ENCODE assay signal across 15 cellular contexts in genomic region chr6:89794324-89794723, GRCh38. TPM values are rescaled to one million over a fixed set of nuclear protein-coding genes. Genes with fewer than 3 reads are reported as not detected.
A peak's percentile ranks its signal among the peaks of the same experiment; 100 is the strongest.
DNase-seq lines count a peak whose midpoint lies in the region; ATAC-seq and TF ChIP-seq lines count a peak whose summit lies in the region.
"Had no signal": no experiment of that assay in that cellular context is flagged by ENCODE, and none has a peak within 500 bp of the region (broad histone marks: within the 10 kb centered on the region; RNA-seq: fewer than 3 reads in every experiment).

No MANE protein-coding gene starts in this region.

- DNase-seq in activated CD4-positive, alpha-beta T cell treated with anti-CD3 and anti-CD28 coated beads, Interleukin-2, amount 10 ng/mL, durations not matched to agents 24 days and 14 days = peak; percentile 75
- DNase-seq in activated CD4-positive, alpha-beta T cell treated with anti-CD3 and anti-CD28 coated beads for 4 hours = no peak
- no peak for DNase-seq in activated B cell treated with CpG ODN at 0.5 μM for 24 hours
- no peak for DNase-seq in natural killer cell
- no peak for DNase-seq in GF-D8 (lab: John Stamatoyannopoulos, UW)
- no peak for DNase-seq in NCI-H2029 treated with DMSO at 0.1 percent for 48 hours (lab: John Stamatoyannopoulos, UW)
- DNase-seq: activated CD8-positive, alpha-beta memory T cell treated with anti-CD3 and anti-CD28 coated beads, Interleukin-2, amount 50 U/mL, for 48 hours; DMS79 treated with DMSO at 0.1 percent for 48 hours; NCI-H2107; transverse colon had no signal

- peak overlapping the region; percentile 71 for H3K4me3 Mint-ChIP-seq in activated CD4-positive, alpha-beta T cell treated with anti-CD3 and anti-CD28 coated beads, Interleukin-2, amount 10 ng/mL, durations not matched to agents 24 days and 14 days
- H3K4me3 Mint-ChIP-seq in activated B cell treated with CpG ODN at 0.5 μM for 24 hours = peak overlapping the region; percentile 16
- peak overlapping the region; percentile 14 for H3K4me3 Mint-ChIP-seq in natural killer cell
- H3K4me3 Mint-ChIP-seq: brain, neural crest cell had no signal

- peaks cover 57% of the 10 kb centered on the region for H3K36me3 Mint-ChIP-seq in activated CD4-positive, alpha-beta T cell treated with anti-CD3 and anti-CD28 coated beads, Interleukin-2, amount 10 ng/mL, durations not matched to agents 24 days and 14 days (ENCODE audit: low read depth)
- H3K36me3 Mint-ChIP-seq in activated B cell treated with CpG ODN at 0.5 μM for 24 hours (ENCODE audit: low read depth) (peaks cover 53% of the 10 kb centered on the region), natural killer cell (peaks cover 6% of the 10 kb centered on the region)

- POLR2A ChIA-PET in activated B cell treated with CpG ODN at 0.5 μM for 24 hours (lab: Charles Lee) = interaction anchor here (1.0 kb wide), 1 partner anchor 26 kb away, joined by 3 read pairs; no protein-coding TSS in a partner anchor

- peaks cover 31% of the 10 kb centered on the region for H3K4me1 Mint-ChIP-seq in activated CD4-positive, alpha-beta T cell treated with anti-CD3 and anti-CD28 coated beads, Interleukin-2, amount 10 ng/mL, durations not matched to agents 24 days and 14 days
- H3K4me1 Mint-ChIP-seq in activated B cell treated with CpG ODN at 0.5 μM for 24 hours = peaks cover 21% of the 10 kb centered on the region
- peaks cover 22 to 26% of the 10 kb centered on the region in 2 donors for H3K4me1 Mint-ChIP-seq in natural killer cell
- H3K4me1 Mint-ChIP-seq: brain, neural crest cell had no signal

- CTCF ChIA-PET in activated B cell treated with CpG ODN at 0.5 μM for 24 hours (lab: Charles Lee) = no interaction called here

- TF ChIP-seq CTCF in activated B cell treated with CpG ODN at 0.5 μM for 24 hours (IDR thresholded peaks at IDR 0.05) (no peak), natural killer cell (IDR thresholded peaks at IDR 0.05) (no peak)

- peak overlapping the region; percentile 76 for H3K27ac Mint-ChIP-seq in activated CD4-positive, alpha-beta T cell treated with anti-CD3 and anti-CD28 coated beads, Interleukin-2, amount 10 ng/mL, durations not matched to agents 24 days and 14 days
- H3K27ac Mint-ChIP-seq in activated B cell treated with CpG ODN at 0.5 μM for 24 hours (peak overlapping the region; percentile 5), natural killer cell (peak overlapping the region; percentile 62 to 73)
- H3K27ac Mint-ChIP-seq: brain, IgD-negative memory B cell had no signal

- H3K9me3 Mint-ChIP-seq in activated CD4-positive, alpha-beta T cell treated with anti-CD3 and anti-CD28 coated beads, Interleukin-2, amount 10 ng/mL, durations not matched to agents 24 days and 14 days = no peaks in the 10 kb centered on the region
- H3K9me3 Mint-ChIP-seq in activated B cell treated with CpG ODN at 0.5 μM for 24 hours = no peaks in the 10 kb centered on the region
- no peaks in the 10 kb centered on the region for H3K9me3 Mint-ChIP-seq in natural killer cell
- H3K9me3 Mint-ChIP-seq: brain, IgD-negative memory B cell, neural crest cell had no signal

- intact Hi-C loops in activated CD4-positive, alpha-beta T cell treated with anti-CD3 and anti-CD28 coated beads, Interleukin-2, amount 10 ng/mL, durations not matched to agents 24 days and 14 days (cut with micrococcal nuclease) = no loop called here
- intact Hi-C loops in activated B cell treated with CpG ODN at 0.5 μM for 24 hours (cut with micrococcal nuclease) = no loop called here
- intact Hi-C loops in natural killer cell (cut with micrococcal nuclease) = no loop called here

- ATAC-seq in HG02885 (IDR thresholded peaks at IDR 0.05; ENCODE audit: poor library complexity, unreplicated experiment) (peak; percentile 50), activated B cell treated with CpG ODN at 0.5 μM for 24 hours (ENCODE audit: low read depth) (no peak), natural killer cell (peak; percentile 55 to 75 (median 57)), GM21528 (IDR thresholded peaks at IDR 0.05; ENCODE audit: low FRiP score, unreplicated experiment) (no peak)

- H3K27me3 Mint-ChIP-seq in activated CD4-positive, alpha-beta T cell treated with anti-CD3 and anti-CD28 coated beads, Interleukin-2, amount 10 ng/mL, durations not matched to agents 24 days and 14 days = no peaks in the 10 kb centered on the region
- H3K27me3 Mint-ChIP-seq in activated B cell treated with CpG ODN at 0.5 μM for 24 hours (no peaks in the 10 kb centered on the region), natural killer cell (ENCODE audit: low read depth in 2 of 2) (no peaks in the 10 kb centered on the region)
- H3K27me3 Mint-ChIP-seq: brain, IgD-negative memory B cell had no signal

RNA-seq across cellular contexts. Expression of gene MDN1, which starts 25.3 kb away (rescaled TPM):
- 75.9 and 78.3 TPM in 2 replicates for total RNA-seq in activated CD4-positive, alpha-beta T cell treated with anti-CD3 and anti-CD28 coated beads, Interleukin-2, amount 10 ng/mL, durations not matched to agents 24 days and 14 days
- total RNA-seq in activated B cell treated with CpG ODN at 0.5 μM for 24 hours (59.8 and 65.4 TPM in 2 replicates), natural killer cell (10 to 100 TPM; 38.0 to 43.3 (median 41.4) TPM)

RNA-seq across cellular contexts. Expression of gene CASP8AP2, which starts 35.4 kb away (rescaled TPM):
- total RNA-seq in activated CD4-positive, alpha-beta T cell treated with anti-CD3 and anti-CD28 coated beads, Interleukin-2, amount 10 ng/mL, durations not matched to agents 24 days and 14 days = 37.3 and 37.8 TPM in 2 replicates
- 17.1 and 17.8 TPM in 2 replicates for total RNA-seq in activated B cell treated with CpG ODN at 0.5 μM for 24 hours
- 10 to 100 TPM; 24.3 to 31.8 (median 25.4) TPM for total RNA-seq in natural killer cell

Comparison
In these comparisons a context has a peak if more than half of its experiments do, and no peak if none do; other contexts are left out.
1. H3K27ac Mint-ChIP-seq: peak in every context shown above with its lines; median percentile 76 in activated CD4-positive, alpha-beta T cell treated with anti-CD3 and anti-CD28 coated beads, Interleukin-2, amount 10 ng/mL, durations not matched to agents 24 days and 14 days; 68 in natural killer cell; 5 in activated B cell treated with CpG ODN at 0.5 μM for 24 hours.
2. H3K4me3 Mint-ChIP-seq: peak in every context shown above with its lines; median percentile 71 in activated CD4-positive, alpha-beta T cell treated with anti-CD3 and anti-CD28 coated beads, Interleukin-2, amount 10 ng/mL, durations not matched to agents 24 days and 14 days; 16 in activated B cell treated with CpG ODN at 0.5 μM for 24 hours; 14 in natural killer cell.
3. ATAC-seq: peak in HG02885 (single experiment) and natural killer cell (3 of 3); none in activated B cell treated with CpG ODN at 0.5 μM for 24 hours (single experiment) and GM21528 (single experiment).